8 cellular contexts compared by ENCODE assay signal in the genomic region with DNA sequence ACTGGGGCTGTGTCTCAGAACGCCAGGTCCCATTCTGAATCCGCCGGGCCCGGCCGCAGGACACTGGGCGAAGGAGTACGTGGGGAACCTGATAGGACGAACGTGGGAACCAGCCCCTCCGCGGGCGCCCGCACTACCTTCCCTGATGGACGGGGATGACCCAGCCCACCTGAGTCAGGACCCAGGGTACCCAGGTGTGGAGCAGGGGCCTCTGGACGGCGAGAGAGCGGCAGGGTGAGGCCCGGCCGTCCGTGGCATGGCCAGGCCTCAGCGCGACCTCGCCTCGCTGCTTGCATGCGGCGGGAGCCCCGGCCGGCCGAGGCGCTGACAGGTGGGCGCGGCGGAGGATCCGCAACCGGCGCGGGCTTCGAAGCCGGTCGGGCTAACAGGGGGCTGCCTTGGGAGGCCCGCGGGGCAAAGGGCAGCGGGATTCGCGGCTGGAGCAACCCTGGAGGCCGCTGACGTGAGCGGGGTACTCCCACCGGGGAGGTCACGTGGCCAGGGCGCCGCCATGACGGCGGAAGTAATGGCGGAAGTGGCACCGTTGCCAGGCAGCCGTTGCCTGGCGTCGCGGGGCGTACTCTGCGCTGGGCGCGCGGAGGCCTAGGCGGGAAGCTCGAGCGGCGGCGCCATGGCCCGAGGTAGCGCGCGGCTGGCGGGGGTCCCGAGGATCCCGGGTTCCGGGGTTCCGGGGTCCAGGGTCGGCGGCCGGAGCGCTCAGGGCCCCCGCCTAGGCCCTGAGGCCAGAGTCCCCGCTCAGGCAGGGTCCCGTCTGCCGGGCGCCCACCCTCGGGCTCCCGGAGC.
A peak's percentile ranks its signal among the peaks of the same experiment; 100 is the strongest.
DNase-seq lines count a peak whose midpoint lies in the region; ATAC-seq and TF ChIP-seq lines count a peak whose summit lies in the region.

TSS of gene WDR90 (plus strand) at position 580 of the 804 bp plus-strand sequence. CDS start at position 632, 52 bp downstream.

- ATAC-seq in GM19324 (IDR thresholded peaks at IDR 0.05; ENCODE audit: low FRiP score, unreplicated experiment): peak; percentile 78
- peak; percentile 50 for ATAC-seq in HG03457 (IDR thresholded peaks at IDR 0.05; ENCODE audit: unreplicated experiment)

- peak within 1 kb of the TSS; percentile 65 for H3K4me3 ChIP-seq in choroid plexus epithelial cell (ENCODE audit: low read depth, low read length)

- DNase-seq in Ammon's horn (ENCODE audit: low spot score) (peak; percentile 96), NCI-H524 (lab: John Stamatoyannopoulos, UW) (peak; percentile 63 to 90), choroid plexus epithelial cell (ENCODE audit: low read depth) (peak; percentile 89), kidney tubule cell (ENCODE audit: low spot score) (peak; percentile 93)
- peak; percentile 91 to 92 for DNase-seq in activated CD4-positive, alpha-beta T cell treated with anti-CD3 and anti-CD28 coated beads for 4 hours
- peak; percentile 84 to 91 for DNase-seq in stimulated activated CD4-positive, alpha-beta T cell treated with anti-CD3 and anti-CD28 coated beads, Interleukin-15, amount 100 ng/mL, for 48 hours (ENCODE audit: low read depth in 2 of 2)

- TF ChIP-seq CTCF in choroid plexus epithelial cell (conservative IDR thresholded peaks at IDR 0.05; ENCODE audit: low read depth, low read length): no peak

Comparison
In these comparisons a context has a peak if more than half of its experiments do, and no peak if none do; other contexts are left out.
1. Peak in every context shown above with its lines: DNase-seq, ATAC-seq and H3K4me3 ChIP-seq.